ENCODE assay signal across 16 cellular contexts in the genomic region with DNA sequence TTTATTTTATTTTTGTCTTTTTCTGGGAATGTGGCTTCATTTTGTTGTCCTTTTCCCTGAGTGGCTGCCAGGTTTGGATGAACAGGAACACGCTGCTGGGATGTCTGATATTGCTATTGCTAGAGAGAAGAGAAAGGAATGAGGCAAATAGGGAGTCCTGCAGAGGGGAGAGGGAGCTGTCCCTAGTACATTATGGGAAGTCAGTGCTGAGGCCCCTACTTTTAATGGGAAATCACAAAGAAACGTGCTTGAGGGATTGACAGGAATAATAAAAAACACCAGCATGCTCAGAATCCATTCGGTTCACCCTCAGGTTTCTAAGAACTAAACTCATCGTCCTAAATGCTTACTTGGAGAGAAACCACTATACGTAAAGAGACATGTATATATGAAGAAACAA.
DNase-seq lines count a peak whose midpoint lies in the region; ATAC-seq and TF ChIP-seq lines count a peak whose summit lies in the region.
"Had no signal": no experiment of that assay in that cellular context is flagged by ENCODE, and none has a peak within 500 bp of the region (broad histone marks: within the 10 kb centered on the region; RNA-seq: fewer than 3 reads in every experiment).

No MANE protein-coding gene starts in this region.

- DNase-seq in SK-N-SH, result no peak
- DNase-seq: AML-193; Caco-2; Calu3; CD4-positive, alpha-beta T cell; CD8-positive, alpha-beta T cell; DMS79 treated with DMSO at 0.1 percent for 48 hours; GF-D8 had no signal

- H3K27me3 ChIP-seq in SK-N-SH (ENCODE audit: insufficient read depth), result no peaks in the 10 kb centered on the region
- H3K27me3 ChIP-seq: BLaER1 treated with 17β-estradiol and CSF1 and Interleukin-3, amounts not matched to agents 10 nM and 100 nM had no signal

- no peaks in the 10 kb centered on the region for H3K9me3 ChIP-seq in SK-N-SH
- H3K9me3 ChIP-seq: A549; BLaER1 treated with 17β-estradiol and CSF1 and Interleukin-3, amounts not matched to agents 10 nM and 100 nM; Caco-2 had no signal

- CTCF ChIA-PET in SK-N-SH (lab: Yijun Ruan, JAX), result interaction anchor here (1.2 to 1.9 kb wide), 3 partner anchors 11 to 317 kb away, joined by 3 to 8 read pairs (median 4); no protein-coding TSS in a partner anchor

- no peak overlapping the region for H3K27ac ChIP-seq in SK-N-SH (ENCODE audit: low read depth in 2 of 2, low read length in 1 of 2)
- H3K27ac ChIP-seq: 22Rv1; A549; BLaER1 treated with 17β-estradiol and CSF1 and Interleukin-3, amounts not matched to agents 10 nM and 100 nM; C4-2B had no signal

- H3K4me2 ChIP-seq in SK-N-SH, result no peak overlapping the region
- H3K4me2 ChIP-seq: A549; BLaER1 treated with 17β-estradiol and CSF1 and Interleukin-3, amounts not matched to agents 10 nM and 100 nM had no signal

- H3K4me3 ChIP-seq in SK-N-SH (ENCODE audit: low read depth in 2 of 2, low read length in 1 of 2), result no peak overlapping the region
- H3K4me3 ChIP-seq: A549; BLaER1 treated with 17β-estradiol and CSF1 and Interleukin-3, amounts not matched to agents 10 nM and 100 nM had no signal

- H3K79me2 ChIP-seq in SK-N-SH (ENCODE audit: insufficient read depth), result no peaks in the 10 kb centered on the region

- H2AFZ ChIP-seq in SK-N-SH (ENCODE audit: low read depth), result no peak overlapping the region

- H3K4me1 ChIP-seq in SK-N-SH (ENCODE audit: control insufficient read depth in 1 of 2, insufficient read depth in 2 of 2, low read depth in 1 of 2, low read length in 1 of 2), result peaks cover 0 to 5% of the 10 kb centered on the region in 2 experiments; a peak in 1 of 4 replicates
- H3K4me1 ChIP-seq: A549; BLaER1 treated with 17β-estradiol and CSF1 and Interleukin-3, amounts not matched to agents 10 nM and 100 nM; Caco-2 had no signal

- H3K9me2 ChIP-seq in SK-N-SH, result no peaks in the 10 kb centered on the region

- TF ChIP-seq RAD21 in SK-N-SH (IDR thresholded peaks at IDR 0.05; ENCODE audit: low read length), result no peak
- no peak for TF ChIP-seq RAD21 in Ishikawa (IDR thresholded peaks at IDR 0.05; ENCODE audit: low read depth)

- no peak for ATAC-seq in SK-N-SH treated with all-trans-retinoic acid at 6 μM for 48 hours
- ATAC-seq in GM19324 (IDR thresholded peaks at IDR 0.05; ENCODE audit: low FRiP score, unreplicated experiment), result no peak
- ATAC-seq in HG02642 (IDR thresholded peaks at IDR 0.05; ENCODE audit: poor library complexity, unreplicated experiment), result no peak
- ATAC-seq: A549; CD8-positive, alpha-beta T cell had no signal

- WGBS in SK-N-SH (ENCODE audit: low lambda C conversion rate), result 38% methylated on average over 5 of the region's 5 CpGs

- no peaks in the 10 kb centered on the region for H3K36me3 ChIP-seq in SK-N-SH (replicated peaks in 1 of 2; ENCODE audit: control insufficient read depth in 1 of 2, insufficient read depth in 2 of 2, low read length in 1 of 2)
- H3K36me3 ChIP-seq: BLaER1 treated with 17β-estradiol and CSF1 and Interleukin-3, amounts not matched to agents 10 nM and 100 nM had no signal

- H4K20me1 ChIP-seq in SK-N-SH (ENCODE audit: insufficient read depth), result no peaks in the 10 kb centered on the region
- H4K20me1 ChIP-seq: BLaER1 treated with 17β-estradiol and CSF1 and Interleukin-3, amounts not matched to agents 10 nM and 100 nM had no signal

- no peaks in the 10 kb centered on the region for H3F3A ChIP-seq in SK-N-SH (replicated peaks; ENCODE audit: insufficient read depth)

- TF ChIP-seq EP300 in SK-N-SH (IDR thresholded peaks at IDR 0.05; ENCODE audit: borderline replicate concordance in 1 of 2, low read depth in 1 of 2, low read length in 1 of 2) (no peak), Ishikawa (IDR thresholded peaks at IDR 0.05; ENCODE audit: borderline replicate concordance) (no peak)

- POLR2A ChIA-PET in SK-N-SH (lab: Yijun Ruan, JAX), result no interaction called here

- TF ChIP-seq CTCF in SK-N-SH (IDR thresholded peaks at IDR 0.05), result no peak

- H3K9ac ChIP-seq in SK-N-SH, result no peak overlapping the region
- H3K9ac ChIP-seq: BLaER1 treated with 17β-estradiol and CSF1 and Interleukin-3, amounts not matched to agents 10 nM and 100 nM had no signal

TF ChIP-seq in SK-N-SH, 30 proteins besides CTCF, POLR2A, EP300 and RAD21 (continues in another document):
- TF ChIP-seq SMC3 (IDR thresholded peaks at IDR 0.05; ENCODE audit: low read depth, low read length), result no peak
- TF ChIP-seq, protein P1, sequence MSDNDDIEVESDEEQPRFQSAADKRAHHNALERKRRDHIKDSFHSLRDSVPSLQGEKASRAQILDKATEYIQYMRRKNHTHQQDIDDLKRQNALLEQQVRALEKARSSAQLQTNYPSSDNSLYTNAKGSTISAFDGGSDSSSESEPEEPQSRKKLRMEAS (IDR thresholded peaks at IDR 0.05; ENCODE audit: low read depth), result no peak
- TF ChIP-seq MXI1 (IDR thresholded peaks at IDR 0.05; ENCODE audit: low read depth, low read length), result no peak
- TF ChIP-seq, protein P2, sequence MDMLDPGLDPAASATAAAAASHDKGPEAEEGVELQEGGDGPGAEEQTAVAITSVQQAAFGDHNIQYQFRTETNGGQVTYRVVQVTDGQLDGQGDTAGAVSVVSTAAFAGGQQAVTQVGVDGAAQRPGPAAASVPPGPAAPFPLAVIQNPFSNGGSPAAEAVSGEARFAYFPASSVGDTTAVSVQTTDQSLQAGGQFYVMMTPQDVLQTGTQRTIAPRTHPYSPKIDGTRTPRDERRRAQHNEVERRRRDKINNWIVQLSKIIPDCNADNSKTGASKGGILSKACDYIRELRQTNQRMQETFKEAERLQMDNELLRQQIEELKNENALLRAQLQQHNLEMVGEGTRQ (IDR thresholded peaks at IDR 0.05; ENCODE audit: borderline replicate concordance, low read depth, low read length), result no peak

TF ChIP-seq in SK-N-SH treated with all-trans-retinoic acid at 6 μM for 48 hours, 23 proteins besides CTCF, POLR2A, EP300 and RAD21 (continues in another document):
- TF ChIP-seq PPARA (CRISPR knock-in tag; IDR thresholded peaks at IDR 0.05; ENCODE audit: borderline replicate concordance), result no peak
- no peak for TF ChIP-seq ZC3H10 (CRISPR knock-in tag; IDR thresholded peaks at IDR 0.05)
- TF ChIP-seq RARB (CRISPR knock-in tag; IDR thresholded peaks at IDR 0.05), result no peak
- TF ChIP-seq, protein P3, sequence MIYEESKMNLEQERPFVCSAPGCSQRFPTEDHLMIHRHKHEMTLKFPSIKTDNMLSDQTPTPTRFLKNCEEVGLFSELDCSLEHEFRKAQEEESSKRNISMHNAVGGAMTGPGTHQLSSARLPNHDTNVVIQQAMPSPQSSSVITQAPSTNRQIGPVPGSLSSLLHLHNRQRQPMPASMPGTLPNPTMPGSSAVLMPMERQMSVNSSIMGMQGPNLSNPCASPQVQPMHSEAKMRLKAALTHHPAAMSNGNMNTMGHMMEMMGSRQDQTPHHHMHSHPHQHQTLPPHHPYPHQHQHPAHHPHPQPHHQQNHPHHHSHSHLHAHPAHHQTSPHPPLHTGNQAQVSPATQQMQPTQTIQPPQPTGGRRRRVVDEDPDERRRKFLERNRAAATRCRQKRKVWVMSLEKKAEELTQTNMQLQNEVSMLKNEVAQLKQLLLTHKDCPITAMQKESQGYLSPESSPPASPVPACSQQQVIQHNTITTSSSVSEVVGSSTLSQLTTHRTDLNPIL (CRISPR knock-in tag; IDR thresholded peaks at IDR 0.05; ENCODE audit: low read depth), result no peak
- TF ChIP-seq OSR1 (CRISPR knock-in tag; IDR thresholded peaks at IDR 0.05), result no peak
- TF ChIP-seq, protein P4, sequence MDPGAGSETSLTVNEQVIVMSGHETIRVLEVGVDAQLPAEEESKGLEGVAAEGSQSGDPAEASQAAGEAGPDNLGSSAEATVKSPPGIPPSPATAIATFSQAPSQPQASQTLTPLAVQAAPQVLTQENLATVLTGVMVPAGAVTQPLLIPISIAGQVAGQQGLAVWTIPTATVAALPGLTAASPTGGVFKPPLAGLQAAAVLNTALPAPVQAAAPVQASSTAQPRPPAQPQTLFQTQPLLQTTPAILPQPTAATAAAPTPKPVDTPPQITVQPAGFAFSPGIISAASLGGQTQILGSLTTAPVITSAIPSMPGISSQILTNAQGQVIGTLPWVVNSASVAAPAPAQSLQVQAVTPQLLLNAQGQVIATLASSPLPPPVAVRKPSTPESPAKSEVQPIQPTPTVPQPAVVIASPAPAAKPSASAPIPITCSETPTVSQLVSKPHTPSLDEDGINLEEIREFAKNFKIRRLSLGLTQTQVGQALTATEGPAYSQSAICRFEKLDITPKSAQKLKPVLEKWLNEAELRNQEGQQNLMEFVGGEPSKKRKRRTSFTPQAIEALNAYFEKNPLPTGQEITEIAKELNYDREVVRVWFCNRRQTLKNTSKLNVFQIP (CRISPR knock-in tag; IDR thresholded peaks at IDR 0.05; ENCODE audit: borderline replicate concordance, low read depth), result no peak

TF ChIP-seq in Ishikawa, 13 proteins besides CTCF, POLR2A, EP300 and RAD21:
- no peak for TF ChIP-seq TAF1 (IDR thresholded peaks at IDR 0.05; ENCODE audit: low read depth)
- TF ChIP-seq, protein P5, sequence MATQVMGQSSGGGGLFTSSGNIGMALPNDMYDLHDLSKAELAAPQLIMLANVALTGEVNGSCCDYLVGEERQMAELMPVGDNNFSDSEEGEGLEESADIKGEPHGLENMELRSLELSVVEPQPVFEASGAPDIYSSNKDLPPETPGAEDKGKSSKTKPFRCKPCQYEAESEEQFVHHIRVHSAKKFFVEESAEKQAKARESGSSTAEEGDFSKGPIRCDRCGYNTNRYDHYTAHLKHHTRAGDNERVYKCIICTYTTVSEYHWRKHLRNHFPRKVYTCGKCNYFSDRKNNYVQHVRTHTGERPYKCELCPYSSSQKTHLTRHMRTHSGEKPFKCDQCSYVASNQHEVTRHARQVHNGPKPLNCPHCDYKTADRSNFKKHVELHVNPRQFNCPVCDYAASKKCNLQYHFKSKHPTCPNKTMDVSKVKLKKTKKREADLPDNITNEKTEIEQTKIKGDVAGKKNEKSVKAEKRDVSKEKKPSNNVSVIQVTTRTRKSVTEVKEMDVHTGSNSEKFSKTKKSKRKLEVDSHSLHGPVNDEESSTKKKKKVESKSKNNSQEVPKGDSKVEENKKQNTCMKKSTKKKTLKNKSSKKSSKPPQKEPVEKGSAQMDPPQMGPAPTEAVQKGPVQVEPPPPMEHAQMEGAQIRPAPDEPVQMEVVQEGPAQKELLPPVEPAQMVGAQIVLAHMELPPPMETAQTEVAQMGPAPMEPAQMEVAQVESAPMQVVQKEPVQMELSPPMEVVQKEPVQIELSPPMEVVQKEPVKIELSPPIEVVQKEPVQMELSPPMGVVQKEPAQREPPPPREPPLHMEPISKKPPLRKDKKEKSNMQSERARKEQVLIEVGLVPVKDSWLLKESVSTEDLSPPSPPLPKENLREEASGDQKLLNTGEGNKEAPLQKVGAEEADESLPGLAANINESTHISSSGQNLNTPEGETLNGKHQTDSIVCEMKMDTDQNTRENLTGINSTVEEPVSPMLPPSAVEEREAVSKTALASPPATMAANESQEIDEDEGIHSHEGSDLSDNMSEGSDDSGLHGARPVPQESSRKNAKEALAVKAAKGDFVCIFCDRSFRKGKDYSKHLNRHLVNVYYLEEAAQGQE (IDR thresholded peaks at IDR 0.05; ENCODE audit: low read depth), result peak; percentile 58; the same call in 1 of the 2 replicates
- no peak for TF ChIP-seq TEAD4 (IDR thresholded peaks at IDR 0.05)
